In the genomic region with DNA sequence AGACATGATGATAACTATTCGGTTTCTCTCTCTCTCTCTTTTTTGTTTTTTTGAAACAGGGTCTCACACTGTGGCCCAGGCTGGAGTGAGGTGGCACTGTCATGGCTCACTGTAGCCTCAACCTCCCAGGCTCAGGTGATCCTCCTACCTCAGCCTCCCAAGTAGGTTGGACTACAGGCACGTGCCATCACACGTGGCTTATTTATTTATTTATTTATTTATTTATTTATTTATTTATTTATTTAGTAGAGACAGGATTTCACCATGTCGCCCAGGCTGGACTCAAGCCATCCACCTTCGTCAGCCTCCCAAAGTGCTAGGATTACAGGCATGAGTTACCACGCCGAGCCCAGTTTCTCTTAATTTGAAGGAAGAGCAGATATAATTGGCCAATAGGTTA, we compare ENCODE assay signal across 2 cellular contexts.
TF ChIP-seq lines count a peak whose summit lies in the region.

No MANE protein-coding gene starts in this region.

TF ChIP-seq in IMR-90, 13 proteins besides CTCF, POLR2A, EP300 and RAD21:
- TF ChIP-seq FOS (IDR thresholded peaks at IDR 0.05; ENCODE audit: low read depth, low read length) (no peak), MXI1 (IDR thresholded peaks at IDR 0.05; ENCODE audit: borderline replicate concordance, low read depth, low read length) (no peak), CEBPB (IDR thresholded peaks at IDR 0.05; ENCODE audit: low read depth, low read length) (no peak), NFE2L2 (IDR thresholded peaks at IDR 0.05; ENCODE audit: low read depth, low read length) (no peak), BHLHE40 (IDR thresholded peaks at IDR 0.05; ENCODE audit: low read depth, low read length) (no peak), RFX5 (IDR thresholded peaks at IDR 0.05; ENCODE audit: low read depth, low read length) (no peak), RCOR1 (IDR thresholded peaks at IDR 0.05; ENCODE audit: insufficient replicate concordance, low read length) (no peak)
- TF ChIP-seq, protein P1, sequence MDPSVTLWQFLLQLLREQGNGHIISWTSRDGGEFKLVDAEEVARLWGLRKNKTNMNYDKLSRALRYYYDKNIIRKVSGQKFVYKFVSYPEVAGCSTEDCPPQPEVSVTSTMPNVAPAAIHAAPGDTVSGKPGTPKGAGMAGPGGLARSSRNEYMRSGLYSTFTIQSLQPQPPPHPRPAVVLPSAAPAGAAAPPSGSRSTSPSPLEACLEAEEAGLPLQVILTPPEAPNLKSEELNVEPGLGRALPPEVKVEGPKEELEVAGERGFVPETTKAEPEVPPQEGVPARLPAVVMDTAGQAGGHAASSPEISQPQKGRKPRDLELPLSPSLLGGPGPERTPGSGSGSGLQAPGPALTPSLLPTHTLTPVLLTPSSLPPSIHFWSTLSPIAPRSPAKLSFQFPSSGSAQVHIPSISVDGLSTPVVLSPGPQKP (IDR thresholded peaks at IDR 0.05; ENCODE audit: borderline replicate concordance, low read depth, low read length) = no peak
- TF ChIP-seq, protein P2, sequence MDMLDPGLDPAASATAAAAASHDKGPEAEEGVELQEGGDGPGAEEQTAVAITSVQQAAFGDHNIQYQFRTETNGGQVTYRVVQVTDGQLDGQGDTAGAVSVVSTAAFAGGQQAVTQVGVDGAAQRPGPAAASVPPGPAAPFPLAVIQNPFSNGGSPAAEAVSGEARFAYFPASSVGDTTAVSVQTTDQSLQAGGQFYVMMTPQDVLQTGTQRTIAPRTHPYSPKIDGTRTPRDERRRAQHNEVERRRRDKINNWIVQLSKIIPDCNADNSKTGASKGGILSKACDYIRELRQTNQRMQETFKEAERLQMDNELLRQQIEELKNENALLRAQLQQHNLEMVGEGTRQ (IDR thresholded peaks at IDR 0.05; ENCODE audit: low read depth, low read length) = no peak

TF ChIP-seq in endothelial cell of umbilical vein, 7 proteins besides CTCF, POLR2A, EP300 and RAD21:
- TF ChIP-seq, protein P3, sequence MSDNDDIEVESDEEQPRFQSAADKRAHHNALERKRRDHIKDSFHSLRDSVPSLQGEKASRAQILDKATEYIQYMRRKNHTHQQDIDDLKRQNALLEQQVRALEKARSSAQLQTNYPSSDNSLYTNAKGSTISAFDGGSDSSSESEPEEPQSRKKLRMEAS (IDR thresholded peaks at IDR 0.05; ENCODE audit: insufficient read depth, insufficient read length) = no peak
